In the genomic region with DNA sequence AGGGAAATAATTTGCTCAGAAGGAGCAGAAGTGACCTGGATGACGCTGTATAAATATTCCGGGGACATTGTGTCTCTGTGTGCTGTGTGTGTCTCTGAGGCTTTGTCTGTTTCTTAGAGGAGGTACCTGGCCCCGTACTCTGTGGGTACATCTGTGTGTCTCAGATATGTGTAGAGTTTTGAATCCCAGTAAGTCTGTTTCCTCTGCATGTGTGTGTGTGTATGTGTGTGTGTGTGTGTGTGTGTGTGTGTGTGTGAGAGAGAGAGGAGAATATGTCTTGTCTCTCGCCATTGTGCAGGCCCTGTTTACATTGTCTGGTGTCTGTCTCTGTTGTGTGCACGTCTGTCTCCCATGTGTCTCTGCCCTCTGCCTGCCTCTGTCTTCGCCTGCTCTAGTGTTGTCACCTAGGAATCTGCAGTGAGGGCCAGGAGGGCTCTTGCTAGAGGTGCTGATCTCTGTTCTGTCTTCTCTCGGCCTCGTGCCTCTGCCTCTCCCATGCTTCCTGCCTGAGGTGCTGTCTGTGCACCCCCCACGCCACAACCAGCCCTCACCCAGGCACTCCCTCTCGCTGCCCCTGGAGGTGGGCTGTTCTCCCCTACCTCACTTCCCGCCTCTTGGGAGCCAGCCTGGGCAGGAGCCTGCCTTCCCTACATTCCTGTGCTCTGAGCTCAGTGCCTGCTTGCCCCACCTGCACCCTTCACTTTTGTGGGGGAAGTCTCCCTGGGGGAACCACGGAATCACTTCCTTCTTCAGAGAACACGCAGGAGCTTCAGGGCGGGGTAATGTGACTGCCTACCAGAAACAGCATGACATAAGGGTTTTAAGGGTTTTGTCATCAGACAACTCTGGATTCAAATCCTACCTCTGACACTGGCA, we compare ENCODE assay signal across 8 cellular contexts. TPM values are rescaled to one million over a fixed set of nuclear protein-coding genes. Genes with fewer than 3 reads are reported as not detected.
DNase-seq lines count a peak whose midpoint lies in the region; TF ChIP-seq lines count a peak whose summit lies in the region.

No MANE protein-coding gene starts in this region.

- H2AFZ ChIP-seq in Loucy (ENCODE audit: low read length) (no peak overlapping the region), fibroblast of lung (ENCODE audit: low read length) (no peak overlapping the region), osteoblast (ENCODE audit: low read length) (no peak overlapping the region)

- H3K4me2 ChIP-seq in Loucy (ENCODE audit: low read depth, low read length, poor library complexity, severe bottlenecking) = peak overlapping the region; percentile 97
- peak overlapping the region; percentile 94 for H3K4me2 ChIP-seq in fibroblast of lung (ENCODE audit: extremely low read depth, insufficient read depth, low read length)
- H3K4me2 ChIP-seq in osteoblast (ENCODE audit: insufficient read depth, low read length) = peak overlapping the region; percentile 70

- H3K27ac ChIP-seq in fibroblast of lung (ENCODE audit: insufficient read depth, low read length) (peak overlapping the region; percentile 87), osteoblast (ENCODE audit: low read depth, low read length) (peak overlapping the region; percentile 73)

- H3K9me3 ChIP-seq in Loucy (ENCODE audit: insufficient read depth, low read depth, low read length) (no peaks in the 10 kb centered on the region), fibroblast of lung (ENCODE audit: control insufficient read depth, insufficient read depth, low read depth, low read length) (no peaks in the 10 kb centered on the region), osteoblast (ENCODE audit: low read depth, low read length) (no peaks in the 10 kb centered on the region)

- H3K4me3 ChIP-seq in Loucy (ENCODE audit: low read length, poor library complexity, severe bottlenecking) = peak overlapping the region; percentile 82
- H3K4me3 ChIP-seq in fibroblast of lung (replicated peaks in 1 of 4; ENCODE audit: control extremely low read depth in 1 of 4, insufficient read depth in 1 of 4, low read depth in 3 of 4, low read length in 4 of 4) = peak overlapping the region; percentile 58 to 69 (median 60)
- H3K4me3 ChIP-seq in osteoblast (ENCODE audit: insufficient read depth, low read length) = peak overlapping the region; percentile 61

- H4K20me1 ChIP-seq in Loucy (ENCODE audit: insufficient read depth, low read length, poor library complexity, severe bottlenecking) (peaks cover 76% of the 10 kb centered on the region), fibroblast of lung (ENCODE audit: control insufficient read depth, extremely low read depth, insufficient read depth, low read length) (peaks cover 2% of the 10 kb centered on the region), osteoblast (ENCODE audit: insufficient read depth, low read length) (peaks cover 93% of the 10 kb centered on the region)

- no peaks in the 10 kb centered on the region for H3F3A ChIP-seq in Loucy (ENCODE audit: low read depth)

- peaks cover 41% of the 10 kb centered on the region for H3K4me1 ChIP-seq in Loucy (ENCODE audit: insufficient read depth, low read length, poor library complexity, severe bottlenecking)
- H3K4me1 ChIP-seq in fibroblast of lung (ENCODE audit: control insufficient read depth, extremely low read depth, insufficient read depth, low read length) = peaks cover 21% of the 10 kb centered on the region
- H3K4me1 ChIP-seq in osteoblast (ENCODE audit: insufficient read depth, low read length) = peaks cover 68% of the 10 kb centered on the region

- no peaks in the 10 kb centered on the region for H3K9me2 ChIP-seq in Loucy (replicated peaks; ENCODE audit: low read depth, low read length)

- DNase-seq in GM10266 (ENCODE audit: extremely low spot score) = peak; percentile 63
- DNase-seq in activated CD8-positive, alpha-beta memory T cell treated with anti-CD3 and anti-CD28 coated beads, Interleukin-2, amount 50 U/mL, for 48 hours = peak; percentile 73
- peak in 1 of 2 donors; percentile 64 for DNase-seq in fibroblast of lung (ENCODE audit: low read depth in 2 of 2)
- DNase-seq in osteoblast (ENCODE audit: insufficient read length, low spot score, missing footprints) = no peak
- no peak for DNase-seq in H4 (ENCODE audit: low spot score)
- no peak for DNase-seq in NCI-H345 (lab: John Stamatoyannopoulos, UW)
- DNase-seq in SK-N-DZ (ENCODE audit: low spot score) = no peak

- no peaks in the 10 kb centered on the region for H3K27me3 ChIP-seq in Loucy (ENCODE audit: insufficient read depth, low read length, poor library complexity, severe bottlenecking)
- no peaks in the 10 kb centered on the region for H3K27me3 ChIP-seq in fibroblast of lung (ENCODE audit: control insufficient read depth, insufficient read depth, low read length)
- no peaks in the 10 kb centered on the region for H3K27me3 ChIP-seq in osteoblast (ENCODE audit: insufficient read depth, low read length)

- no peak for TF ChIP-seq CTCF in GM10266 (IDR thresholded peaks at IDR 0.05; ENCODE audit: control insufficient read depth, insufficient read depth, low read depth, missing control alignments)
- TF ChIP-seq CTCF in Loucy (conservative IDR thresholded peaks at IDR 0.05; ENCODE audit: low read length) = no peak
- no peak for TF ChIP-seq CTCF in fibroblast of lung (conservative IDR thresholded peaks at IDR 0.05 in 1 of 2, IDR thresholded peaks at IDR 0.05 in 1 of 2; ENCODE audit: low read depth in 1 of 2, low read length in 2 of 2)
- no peak for TF ChIP-seq CTCF in osteoblast (IDR thresholded peaks at IDR 0.05; ENCODE audit: extremely low read depth, low read depth, low read length)

- H3K36me3 ChIP-seq in Loucy (ENCODE audit: insufficient read depth, low read length) (no peaks in the 10 kb centered on the region; the same call in 1 of the 2 replicates), fibroblast of lung (ENCODE audit: control insufficient read depth, insufficient read depth, low read length) (peaks cover 16% of the 10 kb centered on the region), osteoblast (ENCODE audit: insufficient read depth, low read length) (peaks cover 30% of the 10 kb centered on the region)

- H3K79me2 ChIP-seq in Loucy (ENCODE audit: insufficient read depth, low read length) (peaks cover 98% of the 10 kb centered on the region), fibroblast of lung (ENCODE audit: control insufficient read depth, insufficient read depth, low read length) (peaks cover 100% of the 10 kb centered on the region), osteoblast (ENCODE audit: insufficient read depth, low read length) (peaks cover 99% of the 10 kb centered on the region)

- H3K9ac ChIP-seq in Loucy (ENCODE audit: low read depth, low read length, poor library complexity, severe bottlenecking) (peak overlapping the region; percentile 86), fibroblast of lung (ENCODE audit: insufficient read depth, low read length) (no peak overlapping the region)

RNA-seq across cellular contexts. Expression of a gene that starts 5.9 kb away (rescaled TPM):
- total RNA-seq in fibroblast of lung = 52.6 and 78.4 TPM in 2 replicates
- 70.6 and 91.2 TPM in 2 replicates for polyA plus RNA-seq in fibroblast of lung
- polyA plus RNA-seq in fibroblast of lung (2012) = 113 and 136 TPM in 2 replicates
- polyA minus RNA-seq in fibroblast of lung (ENCODE audit: low replicate concordance) = 117 and 164 TPM in 2 replicates
- 106 and 132 TPM in 2 replicates for total RNA-seq in osteoblast
- 59.1 and 79.3 TPM in 2 replicates for total RNA-seq in H4 (2014; rRNA removed; shearing (Covaris generic))
- 68.3 and 73.9 TPM in 2 replicates for polyA plus RNA-seq in SK-N-DZ (2014; cell fraction: cytosol; rRNA removed)
- polyA plus RNA-seq in SK-N-DZ (2014; cell fraction: nucleus; rRNA removed) = 67.3 and 84.8 TPM in 2 replicates

RNA-seq across cellular contexts. Expression of a gene that starts 12.6 kb away (rescaled TPM):
- total RNA-seq in fibroblast of lung (70.6 and 88.5 TPM in 2 replicates), osteoblast (93.4 and 111 TPM in 2 replicates)
- polyA plus RNA-seq in fibroblast of lung = 102 and 105 TPM in 2 replicates
- polyA plus RNA-seq in fibroblast of lung (2012) = 90.0 and 102 TPM in 2 replicates
- 12.7 and 13.7 TPM in 2 replicates for polyA minus RNA-seq in fibroblast of lung (ENCODE audit: low replicate concordance)
- 105 and 110 TPM in 2 replicates for total RNA-seq in H4 (2014; rRNA removed; shearing (Covaris generic))
- polyA plus RNA-seq in SK-N-DZ (2014; cell fraction: cytosol; rRNA removed) = 83.0 and 86.0 TPM in 2 replicates
- 36.5 and 37.1 TPM in 2 replicates for polyA plus RNA-seq in SK-N-DZ (2014; cell fraction: nucleus; rRNA removed)

RNA-seq across cellular contexts. Expression of a gene that starts 36.9 kb away (rescaled TPM):
- 18.5 and 31.0 TPM in 2 replicates for total RNA-seq in fibroblast of lung
- 2.9 and 5.2 TPM in 2 replicates for polyA plus RNA-seq in fibroblast of lung
- polyA plus RNA-seq in fibroblast of lung (2012) = 3.1 and 5.8 TPM in 2 replicates
- polyA minus RNA-seq in fibroblast of lung (ENCODE audit: low replicate concordance) = 3.4 and 6.5 TPM in 2 replicates
- 12.7 and 15.2 TPM in 2 replicates for total RNA-seq in osteoblast
- 0.08 and 0.88 TPM in 2 replicates for total RNA-seq in H4 (2014; rRNA removed; shearing (Covaris generic))
- 0.23 and 0.29 TPM in 2 replicates for polyA plus RNA-seq in SK-N-DZ (2014; cell fraction: cytosol; rRNA removed)
- 0.65 and 1.1 TPM in 2 replicates for polyA plus RNA-seq in SK-N-DZ (2014; cell fraction: nucleus; rRNA removed)

Comparison
In these comparisons a context has a peak if more than half of its experiments do, and no peak if none do; other contexts are left out.
1. DNase-seq: peak in GM10266 (single experiment) and activated CD8-positive, alpha-beta memory T cell treated with anti-CD3 and anti-CD28 coated beads, Interleukin-2, amount 50 U/mL, for 48 hours (single experiment); none in osteoblast (single experiment), H4 (single experiment), NCI-H345 (single experiment) and SK-N-DZ (single experiment).
2. Peak in every context shown above with its lines, with median percentiles within 50 percentile points of each other: H3K4me2 ChIP-seq and H3K4me3 ChIP-seq.